Comparison of ENCODE assay signal across 1 cellular context in genomic region chr1:227762231-227762911, GRCh38.
TF ChIP-seq lines count a peak whose summit lies in the region.

No MANE protein-coding gene starts in this region.

TF ChIP-seq in H1, 55 proteins besides CTCF, POLR2A, EP300 and RAD21:
- TF ChIP-seq EZH2 (IDR thresholded peaks at IDR 0.05; ENCODE audit: low read depth, low read length, severe bottlenecking), result no peak
- TF ChIP-seq SP4 (IDR thresholded peaks at IDR 0.05; ENCODE audit: low read length), result no peak
- TF ChIP-seq JUN (IDR thresholded peaks at IDR 0.05; ENCODE audit: low read depth, low read length), result peak; percentile 39; the same call in 1 of the 2 replicates
- peak; percentile 72; the same call in 1 of the 2 replicates for TF ChIP-seq GABPA (IDR thresholded peaks at IDR 0.05; ENCODE audit: borderline replicate concordance, insufficient read depth, low read length)
- TF ChIP-seq CHD7 (IDR thresholded peaks at IDR 0.05; ENCODE audit: insufficient replicate concordance, low read length), result no peak
- TF ChIP-seq CREB1 (IDR thresholded peaks at IDR 0.05), result peak; percentile 52; the same call in 1 of the 2 replicates
- TF ChIP-seq MAX (IDR thresholded peaks at IDR 0.05), result peak; percentile 76
- no peak for TF ChIP-seq PHF8 (conservative IDR thresholded peaks at IDR 0.05; ENCODE audit: low read depth, low read length)
- peak; percentile 67 for TF ChIP-seq YY1 (IDR thresholded peaks at IDR 0.05; ENCODE audit: low read depth, low read length)
- no peak for TF ChIP-seq SAP30 (IDR thresholded peaks at IDR 0.05; ENCODE audit: insufficient read depth, insufficient replicate concordance, low read length)
- no peak for TF ChIP-seq NRF1 (IDR thresholded peaks at IDR 0.05; ENCODE audit: low read depth, low read length)
- peak in 1 of 2 experiments; percentile 74; a peak in 1 of 4 replicates for TF ChIP-seq SIN3A (conservative IDR thresholded peaks at IDR 0.05 in 1 of 2, IDR thresholded peaks at IDR 0.05 in 1 of 2; ENCODE audit: low read depth in 1 of 2, low read length in 2 of 2)
- no peak for TF ChIP-seq BCL11A (IDR thresholded peaks at IDR 0.05; ENCODE audit: low read depth in 2 of 2, low read length in 2 of 2)
